In the genomic region with DNA sequence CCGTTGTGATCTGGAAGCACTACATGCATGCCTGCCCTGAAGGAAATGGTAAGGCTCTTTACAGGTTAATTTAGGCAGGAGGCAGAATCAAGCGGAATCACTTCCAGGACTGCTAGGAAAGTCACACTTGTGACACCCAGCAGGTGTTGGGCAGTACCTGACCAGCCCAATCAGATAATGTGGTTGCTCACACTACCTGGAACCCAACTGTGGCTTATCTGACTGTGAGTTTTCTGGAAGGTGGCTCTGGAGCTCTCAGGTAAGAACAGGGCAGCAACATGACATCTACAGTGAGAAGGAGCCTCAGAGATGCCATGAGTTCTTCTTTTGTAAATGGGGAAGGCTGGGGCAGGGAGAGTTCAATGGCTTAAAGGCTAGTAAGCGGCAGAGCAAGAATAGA, we compare ENCODE assay signal across 3 cellular contexts.
"Had no signal": no experiment of that assay in that cellular context is flagged by ENCODE, and none has a peak within 500 bp of the region (broad histone marks: within the 10 kb centered on the region; RNA-seq: fewer than 3 reads in every experiment).

No MANE protein-coding gene starts in this region.

- DNase-seq: GDM1, GF-D8 had no signal

- H3K4me3 ChIP-seq: GM12878 had no signal
